Comparison of ENCODE assay signal across 1 cellular context in the genomic region with DNA sequence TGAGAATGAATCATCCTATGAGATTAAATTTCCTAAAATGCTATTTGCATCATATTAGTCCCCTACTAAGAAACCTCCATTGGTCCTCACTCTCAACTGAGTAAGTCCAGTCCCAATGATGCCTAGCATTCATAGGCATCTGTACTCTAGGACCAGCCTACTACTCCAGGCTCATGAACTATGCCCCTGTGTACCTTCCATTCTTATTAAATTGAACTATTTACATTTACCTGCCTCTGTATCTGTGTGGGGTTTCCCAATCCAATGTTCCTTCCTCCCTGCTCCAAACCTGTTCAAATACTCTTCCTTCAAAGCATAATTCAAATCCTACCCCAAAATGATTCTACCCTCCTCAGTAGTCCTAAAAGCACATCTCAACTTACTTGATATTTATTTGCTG.
TF ChIP-seq lines count a peak whose summit lies in the region.

No MANE protein-coding gene starts in this region.

TF ChIP-seq in SK-N-SH treated with all-trans-retinoic acid at 6 μM for 48 hours, 23 proteins besides CTCF, POLR2A, EP300 and RAD21:
- TF ChIP-seq OSR1 (CRISPR knock-in tag; IDR thresholded peaks at IDR 0.05), result no peak
- no peak for TF ChIP-seq BACH2 (CRISPR knock-in tag; IDR thresholded peaks at IDR 0.05; ENCODE audit: borderline replicate concordance)
- TF ChIP-seq ZFP3 (CRISPR knock-in tag; IDR thresholded peaks at IDR 0.05), result no peak
- no peak for TF ChIP-seq TCF4 (CRISPR knock-in tag; IDR thresholded peaks at IDR 0.05; ENCODE audit: borderline replicate concordance)
- no peak for TF ChIP-seq ESRRG (CRISPR knock-in tag; IDR thresholded peaks at IDR 0.05)
- TF ChIP-seq SNAI2 (CRISPR knock-in tag; IDR thresholded peaks at IDR 0.05), result no peak
- TF ChIP-seq CSDC2 (CRISPR knock-in tag; IDR thresholded peaks at IDR 0.05), result no peak
- TF ChIP-seq ZFP30 (CRISPR knock-in tag; IDR thresholded peaks at IDR 0.05), result no peak
- no peak for TF ChIP-seq PPARA (CRISPR knock-in tag; IDR thresholded peaks at IDR 0.05; ENCODE audit: borderline replicate concordance)
- TF ChIP-seq, protein P1, sequence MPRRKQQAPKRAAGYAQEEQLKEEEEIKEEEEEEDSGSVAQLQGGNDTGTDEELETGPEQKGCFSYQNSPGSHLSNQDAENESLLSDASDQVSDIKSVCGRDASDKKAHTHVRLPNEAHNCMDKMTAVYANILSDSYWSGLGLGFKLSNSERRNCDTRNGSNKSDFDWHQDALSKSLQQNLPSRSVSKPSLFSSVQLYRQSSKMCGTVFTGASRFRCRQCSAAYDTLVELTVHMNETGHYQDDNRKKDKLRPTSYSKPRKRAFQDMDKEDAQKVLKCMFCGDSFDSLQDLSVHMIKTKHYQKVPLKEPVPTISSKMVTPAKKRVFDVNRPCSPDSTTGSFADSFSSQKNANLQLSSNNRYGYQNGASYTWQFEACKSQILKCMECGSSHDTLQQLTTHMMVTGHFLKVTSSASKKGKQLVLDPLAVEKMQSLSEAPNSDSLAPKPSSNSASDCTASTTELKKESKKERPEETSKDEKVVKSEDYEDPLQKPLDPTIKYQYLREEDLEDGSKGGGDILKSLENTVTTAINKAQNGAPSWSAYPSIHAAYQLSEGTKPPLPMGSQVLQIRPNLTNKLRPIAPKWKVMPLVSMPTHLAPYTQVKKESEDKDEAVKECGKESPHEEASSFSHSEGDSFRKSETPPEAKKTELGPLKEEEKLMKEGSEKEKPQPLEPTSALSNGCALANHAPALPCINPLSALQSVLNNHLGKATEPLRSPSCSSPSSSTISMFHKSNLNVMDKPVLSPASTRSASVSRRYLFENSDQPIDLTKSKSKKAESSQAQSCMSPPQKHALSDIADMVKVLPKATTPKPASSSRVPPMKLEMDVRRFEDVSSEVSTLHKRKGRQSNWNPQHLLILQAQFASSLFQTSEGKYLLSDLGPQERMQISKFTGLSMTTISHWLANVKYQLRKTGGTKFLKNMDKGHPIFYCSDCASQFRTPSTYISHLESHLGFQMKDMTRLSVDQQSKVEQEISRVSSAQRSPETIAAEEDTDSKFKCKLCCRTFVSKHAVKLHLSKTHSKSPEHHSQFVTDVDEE (CRISPR knock-in tag; IDR thresholded peaks at IDR 0.05), result no peak
- TF ChIP-seq GLIS3 (CRISPR knock-in tag; IDR thresholded peaks at IDR 0.05), result no peak
- no peak for TF ChIP-seq ZNF8 (CRISPR knock-in tag; IDR thresholded peaks at IDR 0.05)
- TF ChIP-seq ZC3H10 (CRISPR knock-in tag; IDR thresholded peaks at IDR 0.05), result no peak
- TF ChIP-seq, protein P2, sequence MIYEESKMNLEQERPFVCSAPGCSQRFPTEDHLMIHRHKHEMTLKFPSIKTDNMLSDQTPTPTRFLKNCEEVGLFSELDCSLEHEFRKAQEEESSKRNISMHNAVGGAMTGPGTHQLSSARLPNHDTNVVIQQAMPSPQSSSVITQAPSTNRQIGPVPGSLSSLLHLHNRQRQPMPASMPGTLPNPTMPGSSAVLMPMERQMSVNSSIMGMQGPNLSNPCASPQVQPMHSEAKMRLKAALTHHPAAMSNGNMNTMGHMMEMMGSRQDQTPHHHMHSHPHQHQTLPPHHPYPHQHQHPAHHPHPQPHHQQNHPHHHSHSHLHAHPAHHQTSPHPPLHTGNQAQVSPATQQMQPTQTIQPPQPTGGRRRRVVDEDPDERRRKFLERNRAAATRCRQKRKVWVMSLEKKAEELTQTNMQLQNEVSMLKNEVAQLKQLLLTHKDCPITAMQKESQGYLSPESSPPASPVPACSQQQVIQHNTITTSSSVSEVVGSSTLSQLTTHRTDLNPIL (CRISPR knock-in tag; IDR thresholded peaks at IDR 0.05; ENCODE audit: low read depth), result no peak
- no peak for TF ChIP-seq ARNTL (CRISPR knock-in tag; IDR thresholded peaks at IDR 0.05; ENCODE audit: borderline replicate concordance, low read depth)
- TF ChIP-seq, protein P3, sequence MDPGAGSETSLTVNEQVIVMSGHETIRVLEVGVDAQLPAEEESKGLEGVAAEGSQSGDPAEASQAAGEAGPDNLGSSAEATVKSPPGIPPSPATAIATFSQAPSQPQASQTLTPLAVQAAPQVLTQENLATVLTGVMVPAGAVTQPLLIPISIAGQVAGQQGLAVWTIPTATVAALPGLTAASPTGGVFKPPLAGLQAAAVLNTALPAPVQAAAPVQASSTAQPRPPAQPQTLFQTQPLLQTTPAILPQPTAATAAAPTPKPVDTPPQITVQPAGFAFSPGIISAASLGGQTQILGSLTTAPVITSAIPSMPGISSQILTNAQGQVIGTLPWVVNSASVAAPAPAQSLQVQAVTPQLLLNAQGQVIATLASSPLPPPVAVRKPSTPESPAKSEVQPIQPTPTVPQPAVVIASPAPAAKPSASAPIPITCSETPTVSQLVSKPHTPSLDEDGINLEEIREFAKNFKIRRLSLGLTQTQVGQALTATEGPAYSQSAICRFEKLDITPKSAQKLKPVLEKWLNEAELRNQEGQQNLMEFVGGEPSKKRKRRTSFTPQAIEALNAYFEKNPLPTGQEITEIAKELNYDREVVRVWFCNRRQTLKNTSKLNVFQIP (CRISPR knock-in tag; IDR thresholded peaks at IDR 0.05; ENCODE audit: borderline replicate concordance, low read depth), result no peak
